ENCODE assay signal across 13 cellular contexts in genomic region chr14:61560323-61560722, GRCh38.
DNase-seq lines count a peak whose midpoint lies in the region; ATAC-seq and TF ChIP-seq lines count a peak whose summit lies in the region.
"Had no signal": no experiment of that assay in that cellular context is flagged by ENCODE, and none has a peak within 500 bp of the region (broad histone marks: within the 10 kb centered on the region; RNA-seq: fewer than 3 reads in every experiment).

No MANE protein-coding gene starts in this region.

- TF ChIP-seq POLR2A in HCT116 (IDR thresholded peaks at IDR 0.05; ENCODE audit: borderline replicate concordance, extremely low read depth, insufficient read depth, insufficient read length): no peak
- TF ChIP-seq POLR2A in adrenal gland (IDR thresholded peaks at IDR 0.05): no peak
- TF ChIP-seq POLR2A in spleen (IDR thresholded peaks at IDR 0.05): no peak

- H3K36me3 ChIP-seq in HCT116 (ENCODE audit: control insufficient read depth in 1 of 2, insufficient read depth in 2 of 2, low read length in 2 of 2) (no peaks in the 10 kb centered on the region), adrenal gland (replicated peaks in 1 of 2) (no peaks in the 10 kb centered on the region), right atrium auricular region (no peaks in the 10 kb centered on the region), spleen (no peaks in the 10 kb centered on the region)

- DNase-seq in HCT116 (ENCODE audit: low read depth, low spot score) (no peak), adrenal gland (no peak), right atrium auricular region (ENCODE audit: low spot score) (peak; percentile 50), spleen (no peak), middle frontal gyrus (ENCODE audit: extremely low spot score, low spot score) (no peak)
- DNase-seq: activated T-cell treated with anti-CD3 and anti-CD28 coated beads, Interleukin-2, amount 50 U/mL, for 1 hour; islet precursor cell; stimulated activated naive B cell treated with anti-CD40 and anti-IgM and Interleukin-4, amounts not matched to agents 10 μg/mL and 1 μg/mL and 100 μg/mL, for 72 hours; T-helper 9 cell had no signal

- H3K9me3 ChIP-seq in HCT116 (ENCODE audit: control insufficient read depth in 1 of 2, insufficient read depth in 1 of 2, low read depth in 1 of 2, low read length in 2 of 2) (no peaks in the 10 kb centered on the region), adrenal gland (replicated peaks in 1 of 3) (no peaks in the 10 kb centered on the region), right atrium auricular region (no peaks in the 10 kb centered on the region), spleen (no peaks in the 10 kb centered on the region)

- TF ChIP-seq CTCF in HCT116 (IDR thresholded peaks at IDR 0.05 in 2 of 3, conservative IDR thresholded peaks at IDR 0.05 in 1 of 3; ENCODE audit: borderline replicate concordance in 1 of 3, insufficient read depth in 1 of 3, low read depth in 2 of 3, low read length in 2 of 3): no peak
- TF ChIP-seq CTCF in adrenal gland (IDR thresholded peaks at IDR 0.05): no peak
- no peak for TF ChIP-seq CTCF in right atrium auricular region (IDR thresholded peaks at IDR 0.05)
- no peak for TF ChIP-seq CTCF in spleen (IDR thresholded peaks at IDR 0.05 in 8 of 11, conservative IDR thresholded peaks at IDR 0.05 in 3 of 11)

- peak overlapping the region; percentile 76 for H3K4me2 ChIP-seq in HCT116 (ENCODE audit: low read length)

- no peaks in the 10 kb centered on the region for H4K20me1 ChIP-seq in HCT116 (ENCODE audit: insufficient read depth)

- H3K4me1 ChIP-seq in HCT116 (ENCODE audit: control insufficient read depth in 1 of 2, insufficient read depth in 2 of 2, low read length in 2 of 2) (peaks cover 72 to 73% of the 10 kb centered on the region in 2 experiments), adrenal gland (replicated peaks in 1 of 2) (peaks cover 39 to 53% of the 10 kb centered on the region in 2 donors), right atrium auricular region (peaks cover 0 to 37% of the 10 kb centered on the region in 2 donors), spleen (peaks cover 0 to 64% (median 32%) of the 10 kb centered on the region in 6 donors)

- CTCF ChIA-PET in HCT116 (lab: Charles Lee): interaction anchor here (0.6 to 1.9 kb wide), 4 partner anchors 23 to 278 kb away, joined by 3 to 5 read pairs (median 3); no protein-coding TSS in a partner anchor

- POLR2A ChIA-PET in HCT116 (lab: Charles Lee): interaction anchor here (0.8 to 5.2 kb wide), 8 partner anchors 8 to 169 kb away, joined by 3 to 41 read pairs (median 6); no protein-coding TSS in a partner anchor

- H3K9ac ChIP-seq in HCT116 (ENCODE audit: low read length): peak overlapping the region; percentile 63

- H3K9me2 ChIP-seq in HCT116 (ENCODE audit: insufficient read depth): no peaks in the 10 kb centered on the region

- no peak overlapping the region for H2AFZ ChIP-seq in HCT116 (ENCODE audit: low read depth, low read length, poor library complexity, severe bottlenecking)

- H3K79me2 ChIP-seq in HCT116 (ENCODE audit: insufficient read depth, low read length): no peaks in the 10 kb centered on the region

- intact Hi-C loops in HCT116 (cut with micrococcal nuclease): loop anchor here (5.0 kb wide), 1 partner anchor 83 kb away; no protein-coding TSS in a partner anchor
- intact Hi-C loops in adrenal gland (cut with DNase I): no loop called here
- intact Hi-C loops in spleen (cut with DNase I; ENCODE audit: low total_unique reads): no loop called here

- H3K27me3 ChIP-seq in HCT116 (ENCODE audit: insufficient read depth, low read length) (no peaks in the 10 kb centered on the region), adrenal gland (no peaks in the 10 kb centered on the region), right atrium auricular region (no peaks in the 10 kb centered on the region), spleen (replicated peaks in 1 of 7) (no peaks in the 10 kb centered on the region)

- no peak for TF ChIP-seq RAD21 in HCT116 (IDR thresholded peaks at IDR 0.05; ENCODE audit: low read depth)

- H3K27ac ChIP-seq in HCT116 (ENCODE audit: low read depth, low read length) (peak overlapping the region; percentile 97), adrenal gland (peak overlapping the region; percentile 84 to 97 (median 95)), right atrium auricular region (peak overlapping the region; percentile 72 to 84), spleen (peak overlapping the region; percentile 36 to 89 (median 80))

- 65 to 72% (median 67%) methylated on average over 5 of the region's 5 CpGs for WGBS in adrenal gland, 4 donors
- WGBS in spleen, 5 donors: 67 to 74% (median 72%) methylated on average over 5 of the region's 5 CpGs

- H3K4me3 ChIP-seq in HCT116 (replicated peaks in 1 of 2; ENCODE audit: low read depth in 1 of 2, low read length in 2 of 2) (peak overlapping the region; percentile 40 to 49), adrenal gland (no peak overlapping the region), right atrium auricular region (peak overlapping the region in 1 of 2 donors; percentile 16), spleen (no peak overlapping the region)
- H3K4me3 ChIP-seq: skin epidermis had no signal

- RAD21 ChIA-PET in HCT116 (lab: Charles Lee; ENCODE audit: low non-redundant PET in 1 of 2, low total read pairs in 2 of 2, uncharacterized antibody in 2 of 2, unreplicated experiment in 2 of 2): interaction anchor here in 1 of 2 experiments (1.6 kb wide), 1 partner anchor 23 kb away, joined by 4 read pairs; no protein-coding TSS in a partner anchor

- no peak for ATAC-seq in HCT116
- ATAC-seq in GM19324 (IDR thresholded peaks at IDR 0.05; ENCODE audit: low FRiP score, unreplicated experiment): no peak
- ATAC-seq in HG03095 (IDR thresholded peaks at IDR 0.05; ENCODE audit: unreplicated experiment): no peak
- no peak for ATAC-seq in HG02884 (IDR thresholded peaks at IDR 0.05; ENCODE audit: unreplicated experiment)
- ATAC-seq: stimulated activated naive B cell treated with anti-CD40 and anti-IgM and Interleukin-4, amounts not matched to agents 10 μg/mL and 1 μg/mL and 100 μg/mL, for 72 hours had no signal

- BruUV-seq in HCT116 (replicated peaks; lab: Mats Ljungman, UMichigan): TSS peak; percentile 30

TF ChIP-seq in HCT116, 20 proteins besides CTCF, POLR2A, EP300 and RAD21 (continues in another document):
- TF ChIP-seq SIN3A (IDR thresholded peaks at IDR 0.05; ENCODE audit: low read depth) (no peak), CEBPB (IDR thresholded peaks at IDR 0.05; ENCODE audit: low read depth) (no peak), TCF7L2 (IDR thresholded peaks at IDR 0.05; ENCODE audit: borderline replicate concordance, extremely low read depth, insufficient read depth, insufficient read length) (no peak), EZH2 (IDR thresholded peaks at IDR 0.05) (no peak), CBX3 (IDR thresholded peaks at IDR 0.05; ENCODE audit: low read depth) (no peak), POLR2AphosphoS5 (IDR thresholded peaks at IDR 0.05; ENCODE audit: low read depth, low read length) (no peak), SRF (IDR thresholded peaks at IDR 0.05; ENCODE audit: low read depth) (no peak), EZH2phosphoT487 (IDR thresholded peaks at IDR 0.05; ENCODE audit: borderline replicate concordance) (no peak), REST (IDR thresholded peaks at IDR 0.05; ENCODE audit: low read depth) (no peak), ELF1 (IDR thresholded peaks at IDR 0.05; ENCODE audit: borderline replicate concordance, low read depth) (no peak), ZBTB33 (IDR thresholded peaks at IDR 0.05; ENCODE audit: extremely low read depth, insufficient replicate concordance, low read length) (no peak), ZFX (IDR thresholded peaks at IDR 0.05) (no peak), FOSL1 (IDR thresholded peaks at IDR 0.05; ENCODE audit: low read depth) (no peak), ZNF274 (IDR thresholded peaks at IDR 0.05; ENCODE audit: low read depth, low read length) (no peak)

Comparison
In these comparisons a context has a peak if more than half of its experiments do, and no peak if none do; other contexts are left out.
1. H3K4me3 ChIP-seq: peak in HCT116 (2 of 2); none in adrenal gland (0 of 4) and spleen (0 of 8).
2. Peak in every context shown above with its lines, with median percentiles within 50 percentile points of each other: H3K27ac ChIP-seq.